Comparison of ENCODE assay signal across 31 cellular contexts in genomic region chr15:73134196-73134595, GRCh38.
"Had no signal": no experiment of that assay in that cellular context is flagged by ENCODE, and none has a peak within 500 bp of the region (broad histone marks: within the 10 kb centered on the region; RNA-seq: fewer than 3 reads in every experiment).

No MANE protein-coding gene starts in this region.

- DNase-seq: activated effector memory CD4-positive, alpha-beta T cell treated with anti-CD3 and anti-CD28 coated beads, Interleukin-2, amount 50 U/mL, for 16 hours; activated effector memory CD4-positive, alpha-beta T cell treated with Interleukin-2 at 50 U/mL for 16 hours; activated gamma-delta T cell; activated gamma-delta T cell treated with Interleukin-2 at 50 U/mL for 16 hours; activated naive CD4-positive, alpha-beta T cell; activated naive CD4-positive, alpha-beta T cell treated with anti-CD3 and anti-CD28 coated beads for 36 hours; activated naive CD4-positive, alpha-beta T cell treated with anti-CD3 and anti-CD28 coated beads, Interleukin-2, amount 10 ng/mL, durations not matched to agents 7 days and 5 days; activated naive CD4-positive, alpha-beta T cell treated with anti-CD3 and anti-CD28 coated beads, Interleukin-2, amount 50 U/mL, for 16 hours; activated naive CD4-positive, alpha-beta T cell treated with Interleukin-2 at 50 U/mL for 16 hours; activated naive CD8-positive, alpha-beta T cell treated with anti-CD3 and anti-CD28 coated beads for 36 hours; activated naive CD8-positive, alpha-beta T cell treated with anti-CD3 and anti-CD28 coated beads, Interleukin-2, amount 10 ng/mL, durations not matched to agents 7 days and 5 days; activated naive CD8-positive, alpha-beta T cell treated with anti-CD3 and anti-CD28 coated beads, Interleukin-2, amount 50 U/mL, for 24 hours; activated T-cell treated with anti-CD3 and anti-CD28 coated beads, Interleukin-2, amount 50 U/mL, for 24 hours; activated T-cell treated with anti-CD3 and anti-CD28 coated beads, Interleukin-2, amount 50 U/mL, for 4 hours; activated T-cell treated with anti-CD3 and anti-CD28 coated beads, Interleukin-2, amount 50 U/mL, for 48 hours; activated T-cell treated with anti-CD3 and anti-CD28 coated beads, Interleukin-2, amount 50 U/mL, for 72 hours; adrenal gland; amniotic stem cell; amygdala; anterior cingulate cortex; aorta; body of pancreas; brain microvascular endothelial cell; caudate nucleus; central memory CD4-positive, alpha-beta T cell; cerebellar nuclear complex had no signal

- H3K27me3 ChIP-seq: adrenal gland, ascending aorta, body of pancreas, brain microvascular endothelial cell, breast epithelium, cardiac muscle cell had no signal

- H3K4me3 ChIP-seq: adrenal gland, ascending aorta, body of pancreas, breast epithelium, cardiac muscle cell had no signal

- H3K36me3 ChIP-seq: adrenal gland, brain microvascular endothelial cell, breast epithelium, cardiac muscle cell had no signal

- H3K9me3 ChIP-seq: adrenal gland, ascending aorta, body of pancreas, breast epithelium had no signal

- H3K27ac ChIP-seq: adrenal gland, ascending aorta, body of pancreas, brain microvascular endothelial cell, breast epithelium, cardiac muscle cell had no signal

- ATAC-seq: activated naive CD4-positive, alpha-beta T cell treated with anti-CD3 and anti-CD28 coated beads, Interleukin-2, amount 50 U/mL, for 72 hours; activated naive CD8-positive, alpha-beta T cell treated with anti-CD3 and anti-CD28 coated beads, Interleukin-2, amount 50 U/mL, for 24 hours; activated T-cell treated with anti-CD3 and anti-CD28 coated beads, Interleukin-2, amount 50 U/mL, for 4 hours; activated T-cell treated with anti-CD3 and anti-CD28 coated beads, Interleukin-2, amount 50 U/mL, for 72 hours; activated T-helper 17 cell treated with anti-CD3 and anti-CD28 coated beads, Interleukin-2, amount 50 U/mL, for 72 hours; body of pancreas had no signal

- H3K4me1 ChIP-seq: adrenal gland, body of pancreas, breast epithelium had no signal
